In genomic region chr20:54207743-54208491, GRCh38 we compare ENCODE assay signal across 7 cellular contexts. TPM values are rescaled to one million over a fixed set of nuclear protein-coding genes. Genes with fewer than 3 reads are reported as not detected.
DNase-seq lines count a peak whose midpoint lies in the region; ATAC-seq and TF ChIP-seq lines count a peak whose summit lies in the region.

PFDN4 (plus strand) TSS chr20:54208087; CDS start chr20:54208101, 14 bp downstream.

- peaks cover 4% of the 10 kb centered on the region for H3K27me3 Mint-ChIP-seq in T-helper 2 cell treated with Interferon-gamma antibody and Interleukin-4, amounts not matched to agents 5 μg/mL and 100 μg/mL, for 36 hours (ENCODE audit: low read depth)

- peaks cover 20% of the 10 kb centered on the region for H3K4me1 Mint-ChIP-seq in T-helper 2 cell treated with Interferon-gamma antibody and Interleukin-4, amounts not matched to agents 5 μg/mL and 100 μg/mL, for 36 hours (ENCODE audit: low read depth)

- intact Hi-C loops in ascending aorta (cut with DNase I): loop anchor here (5.0 to 10.0 kb wide), 3 partner anchors 161 to 293 kb away; partner anchors contain the start of gene DOK5

- H3K4me3 ChIP-seq in ascending aorta (peak within 1 kb of the TSS; percentile 88 to 94), retinal pigment epithelial cell (ENCODE audit: low read length) (peak within 1 kb of the TSS; percentile 91)

- H3K27me3 ChIP-seq in ascending aorta: no peaks in the 10 kb centered on the region

- H3K4me3 Mint-ChIP-seq in T-helper 2 cell treated with Interferon-gamma antibody and Interleukin-4, amounts not matched to agents 5 μg/mL and 100 μg/mL, for 36 hours: peak within 1 kb of the TSS; percentile 97

- TF ChIP-seq CTCF in ascending aorta (IDR thresholded peaks at IDR 0.05): peak; percentile 58 to 83 (median 82)
- peak; percentile 76 for TF ChIP-seq CTCF in retinal pigment epithelial cell (conservative IDR thresholded peaks at IDR 0.05; ENCODE audit: low read depth, low read length)

- peak within 1 kb of the TSS; percentile 96 to 98 for H3K27ac ChIP-seq in ascending aorta

- no peaks in the 10 kb centered on the region for H3K9me3 ChIP-seq in ascending aorta

- peaks cover 0 to 16% of the 10 kb centered on the region in 2 donors for H3K4me1 ChIP-seq in ascending aorta

- peaks cover 4% of the 10 kb centered on the region for H3K36me3 Mint-ChIP-seq in T-helper 2 cell treated with Interferon-gamma antibody and Interleukin-4, amounts not matched to agents 5 μg/mL and 100 μg/mL, for 36 hours (ENCODE audit: low read depth)

- no peaks in the 10 kb centered on the region for H3K9me3 Mint-ChIP-seq in T-helper 2 cell treated with Interferon-gamma antibody and Interleukin-4, amounts not matched to agents 5 μg/mL and 100 μg/mL, for 36 hours

- H3K27ac Mint-ChIP-seq in T-helper 2 cell treated with Interferon-gamma antibody and Interleukin-4, amounts not matched to agents 5 μg/mL and 100 μg/mL, for 36 hours: peak within 1 kb of the TSS; percentile 100

- DNase-seq in NCI-H146 treated with DMSO at 0.1 percent for 48 hours (lab: John Stamatoyannopoulos, UW; ENCODE audit: unreplicated experiment) (peak; percentile 84), ascending aorta (ENCODE audit: low spot score in 2 of 2) (peak in 1 of 2 donors; percentile 87), hepatic stellate cell (ENCODE audit: low spot score) (peak; percentile 93), retinal pigment epithelial cell (ENCODE audit: low read depth) (no peak)
- DNase-seq in T-helper 2 cell treated with Interferon-gamma antibody and Interleukin-4, amounts not matched to agents 5 μg/mL and 100 μg/mL, for 36 hours (ENCODE audit: low spot score): peak; percentile 86

- peak; percentile 68 for TF ChIP-seq POLR2A in GM18505 (IDR thresholded peaks at IDR 0.05; ENCODE audit: borderline replicate concordance, extremely low read depth, insufficient read depth, insufficient read length)

- H3K36me3 ChIP-seq in ascending aorta: no peaks in the 10 kb centered on the region

- peak; percentile 95 for ATAC-seq in GM18505 (IDR thresholded peaks at IDR 0.05; ENCODE audit: unreplicated experiment)
- peak; percentile 94 for ATAC-seq in HG02885 (IDR thresholded peaks at IDR 0.05; ENCODE audit: poor library complexity, unreplicated experiment)

RNA-seq across cellular contexts. Expression of gene PFDN4, which starts in this region (rescaled TPM):
- total RNA-seq in ascending aorta: 68.9 TPM
